In the genomic region with DNA sequence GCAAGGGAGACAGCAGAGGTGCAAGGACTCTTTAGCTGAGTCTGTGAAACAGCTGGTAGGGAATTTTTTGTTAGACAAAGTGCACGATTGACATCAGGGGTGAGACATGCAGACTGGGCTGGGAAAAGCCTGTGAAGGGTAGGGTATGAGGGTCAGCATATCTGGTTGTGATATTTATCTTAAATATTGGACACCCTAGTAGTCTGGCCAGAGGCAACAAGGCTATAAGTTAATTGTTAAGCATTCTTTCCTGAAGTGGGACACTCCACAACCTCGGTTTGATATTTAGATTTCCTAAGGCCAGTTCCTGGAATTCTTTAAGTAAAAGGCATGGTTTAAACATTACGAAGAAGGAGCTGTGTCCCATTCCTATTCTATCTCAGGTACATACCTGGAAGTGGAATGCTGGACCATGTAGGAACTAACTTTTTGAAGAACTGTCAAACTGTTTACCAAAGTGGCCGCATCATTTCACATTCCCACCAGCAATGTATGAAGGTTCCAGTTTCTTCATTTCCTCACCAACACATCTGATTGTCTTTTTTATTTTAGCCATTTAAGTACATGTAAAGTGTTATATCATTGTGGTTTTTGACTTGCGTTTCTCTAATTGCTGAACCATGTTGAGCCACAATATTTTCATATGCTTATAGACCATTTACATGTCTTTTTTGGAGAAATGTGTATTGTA, we compare ENCODE assay signal across 16 cellular contexts.
"Had no signal": no experiment of that assay in that cellular context is flagged by ENCODE, and none has a peak within 500 bp of the region (broad histone marks: within the 10 kb centered on the region; RNA-seq: fewer than 3 reads in every experiment).

No MANE protein-coding gene starts in this region.

- H3K27ac Mint-ChIP-seq: activated naive CD4-positive, alpha-beta T cell treated with anti-CD3 and anti-CD28 coated beads for 36 hours; activated naive CD8-positive, alpha-beta T cell treated with anti-CD3 and anti-CD28 coated beads, Interleukin-2, amount 50 U/mL, for 24 hours; activated T-helper 17 cell treated with anti-CD3 and anti-CD28 coated beads, Interleukin-2, amount 50 U/mL, for 72 hours had no signal

- H3K4me1 ChIP-seq: ascending aorta, breast epithelium, spleen had no signal

- ATAC-seq: activated naive CD8-positive, alpha-beta T cell treated with anti-CD3 and anti-CD28 coated beads, Interleukin-2, amount 50 U/mL, for 24 hours; activated T-helper 17 cell treated with anti-CD3 and anti-CD28 coated beads, Interleukin-2, amount 50 U/mL, for 72 hours had no signal

- H3K27me3 ChIP-seq: ascending aorta, breast epithelium, right lobe of liver, spleen, stomach had no signal

- H3K4me3 Mint-ChIP-seq: activated naive CD4-positive, alpha-beta T cell treated with anti-CD3 and anti-CD28 coated beads for 36 hours; activated naive CD8-positive, alpha-beta T cell treated with anti-CD3 and anti-CD28 coated beads, Interleukin-2, amount 50 U/mL, for 24 hours; activated T-helper 17 cell treated with anti-CD3 and anti-CD28 coated beads, Interleukin-2, amount 50 U/mL, for 72 hours; immature natural killer cell; neural crest cell had no signal

- H3K4me3 ChIP-seq: ascending aorta, breast epithelium, right lobe of liver, spleen, stomach, thoracic aorta had no signal

- DNase-seq: activated CD4-positive, CD25-positive, alpha-beta regulatory T cell treated with anti-CD3 and anti-CD28 coated beads, Interleukin-2, amount 50 U/mL, for 72 hours; activated naive CD4-positive, alpha-beta T cell treated with anti-CD3 and anti-CD28 coated beads for 36 hours; activated naive CD8-positive, alpha-beta T cell treated with anti-CD3 and anti-CD28 coated beads, Interleukin-2, amount 50 U/mL, for 24 hours; activated T-cell treated with anti-CD3 and anti-CD28 coated beads for 4 hours; foreskin melanocyte; head of caudate nucleus; immature natural killer cell; right lobe of liver; spleen; stomach had no signal

- H3K27me3 Mint-ChIP-seq: activated naive CD8-positive, alpha-beta T cell treated with anti-CD3 and anti-CD28 coated beads, Interleukin-2, amount 50 U/mL, for 24 hours; activated T-helper 17 cell treated with anti-CD3 and anti-CD28 coated beads, Interleukin-2, amount 50 U/mL, for 72 hours had no signal

- H3K27ac ChIP-seq: ascending aorta, breast epithelium, epithelial cell of prostate, right lobe of liver, spleen, stomach, thoracic aorta had no signal

- H3K36me3 ChIP-seq: ascending aorta, breast epithelium, right lobe of liver, spleen, stomach, thoracic aorta had no signal
